Comparison of ENCODE assay signal across 1 cellular context in genomic region chr4:75834095-75834771, GRCh38.
TF ChIP-seq lines count a peak whose summit lies in the region.

No MANE protein-coding gene starts in this region.

TF ChIP-seq in K562, 482 proteins besides CTCF, POLR2A, EP300 and RAD21 (continued from another document and continues in another):
- TF ChIP-seq ZNF639 (CRISPR knock-in tag; conservative IDR thresholded peaks at IDR 0.05 in 1 of 2, IDR thresholded peaks at IDR 0.05 in 1 of 2) (0 out of 4 replicates have a peak, but pooled peaks of 1 of the 2 experiments have one; percentile 47), NCOA6 (IDR thresholded peaks at IDR 0.05) (no peak), SNRNP70 (optimal IDR thresholded peaks at IDR 0.05; ENCODE audit: low read depth, low read length) (no peak), ETV1 (tag; conservative IDR thresholded peaks at IDR 0.05; ENCODE audit: low read depth) (peak; percentile 51; the same call in 1 of the 2 replicates), KDM4B (IDR thresholded peaks at IDR 0.05; ENCODE audit: borderline replicate concordance in 2 of 2, low read depth in 1 of 2) (no peak), RBM25 (IDR thresholded peaks at IDR 0.05; ENCODE audit: low read depth, low read length, severe bottlenecking) (no peak), NELFE (IDR thresholded peaks at IDR 0.05; ENCODE audit: insufficient read depth, insufficient read length) (no peak), TRIM28 (IDR thresholded peaks at IDR 0.05) (no peak), MYC (IDR thresholded peaks at IDR 0.05; ENCODE audit: low read depth, low read length) (no peak), MYC (CRISPR knock-in tag; IDR thresholded peaks at IDR 0.05; ENCODE audit: borderline replicate concordance, low read depth) (no peak), ZNF76 (CRISPR knock-in tag; IDR thresholded peaks at IDR 0.05; ENCODE audit: borderline replicate concordance) (no peak), CBX2 (IDR thresholded peaks at IDR 0.05; ENCODE audit: insufficient read depth, low read length, poor library complexity, severe bottlenecking) (no peak), MTA1 (IDR thresholded peaks at IDR 0.05; ENCODE audit: borderline replicate concordance) (no peak), ZBTB26 (CRISPR knock-in tag; IDR thresholded peaks at IDR 0.05) (no peak), EWSR1 (IDR thresholded peaks at IDR 0.05; ENCODE audit: borderline replicate concordance, low read depth, partially characterized antibody) (no peak), SRSF1 (IDR thresholded peaks at IDR 0.05; ENCODE audit: low read depth, low read length) (no peak), MITF (IDR thresholded peaks at IDR 0.05) (no peak), MED1 (CRISPR knock-in tag; IDR thresholded peaks at IDR 0.05; ENCODE audit: borderline replicate concordance) (no peak), ESRRA (IDR thresholded peaks at IDR 0.05; ENCODE audit: borderline replicate concordance, low read depth) (no peak), ZNF583 (CRISPR knock-in tag; IDR thresholded peaks at IDR 0.05) (0 out of 2 replicates have a peak, but pooled peaks have one; percentile 66), PCBP2 (IDR thresholded peaks at IDR 0.05; ENCODE audit: low read depth, low read length, poor library complexity, severe bottlenecking) (no peak), ZFP30 (CRISPR knock-in tag; IDR thresholded peaks at IDR 0.05; ENCODE audit: borderline replicate concordance) (no peak), MBD2 (IDR thresholded peaks at IDR 0.05; ENCODE audit: borderline replicate concordance, low read depth) (no peak), ATF2 (CRISPR knock-in tag; IDR thresholded peaks at IDR 0.05) (no peak), ZNF445 (CRISPR knock-in tag; IDR thresholded peaks at IDR 0.05; ENCODE audit: low read depth) (no peak), BHLHE40 (IDR thresholded peaks at IDR 0.05; ENCODE audit: low read length) (no peak), ZKSCAN3 (CRISPR knock-in tag; IDR thresholded peaks at IDR 0.05) (no peak)
- TF ChIP-seq, protein P1, sequence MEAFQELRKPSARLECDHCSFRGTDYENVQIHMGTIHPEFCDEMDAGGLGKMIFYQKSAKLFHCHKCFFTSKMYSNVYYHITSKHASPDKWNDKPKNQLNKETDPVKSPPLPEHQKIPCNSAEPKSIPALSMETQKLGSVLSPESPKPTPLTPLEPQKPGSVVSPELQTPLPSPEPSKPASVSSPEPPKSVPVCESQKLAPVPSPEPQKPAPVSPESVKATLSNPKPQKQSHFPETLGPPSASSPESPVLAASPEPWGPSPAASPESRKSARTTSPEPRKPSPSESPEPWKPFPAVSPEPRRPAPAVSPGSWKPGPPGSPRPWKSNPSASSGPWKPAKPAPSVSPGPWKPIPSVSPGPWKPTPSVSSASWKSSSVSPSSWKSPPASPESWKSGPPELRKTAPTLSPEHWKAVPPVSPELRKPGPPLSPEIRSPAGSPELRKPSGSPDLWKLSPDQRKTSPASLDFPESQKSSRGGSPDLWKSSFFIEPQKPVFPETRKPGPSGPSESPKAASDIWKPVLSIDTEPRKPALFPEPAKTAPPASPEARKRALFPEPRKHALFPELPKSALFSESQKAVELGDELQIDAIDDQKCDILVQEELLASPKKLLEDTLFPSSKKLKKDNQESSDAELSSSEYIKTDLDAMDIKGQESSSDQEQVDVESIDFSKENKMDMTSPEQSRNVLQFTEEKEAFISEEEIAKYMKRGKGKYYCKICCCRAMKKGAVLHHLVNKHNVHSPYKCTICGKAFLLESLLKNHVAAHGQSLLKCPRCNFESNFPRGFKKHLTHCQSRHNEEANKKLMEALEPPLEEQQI (IDR thresholded peaks at IDR 0.05): no peak
- TF ChIP-seq, protein P2, sequence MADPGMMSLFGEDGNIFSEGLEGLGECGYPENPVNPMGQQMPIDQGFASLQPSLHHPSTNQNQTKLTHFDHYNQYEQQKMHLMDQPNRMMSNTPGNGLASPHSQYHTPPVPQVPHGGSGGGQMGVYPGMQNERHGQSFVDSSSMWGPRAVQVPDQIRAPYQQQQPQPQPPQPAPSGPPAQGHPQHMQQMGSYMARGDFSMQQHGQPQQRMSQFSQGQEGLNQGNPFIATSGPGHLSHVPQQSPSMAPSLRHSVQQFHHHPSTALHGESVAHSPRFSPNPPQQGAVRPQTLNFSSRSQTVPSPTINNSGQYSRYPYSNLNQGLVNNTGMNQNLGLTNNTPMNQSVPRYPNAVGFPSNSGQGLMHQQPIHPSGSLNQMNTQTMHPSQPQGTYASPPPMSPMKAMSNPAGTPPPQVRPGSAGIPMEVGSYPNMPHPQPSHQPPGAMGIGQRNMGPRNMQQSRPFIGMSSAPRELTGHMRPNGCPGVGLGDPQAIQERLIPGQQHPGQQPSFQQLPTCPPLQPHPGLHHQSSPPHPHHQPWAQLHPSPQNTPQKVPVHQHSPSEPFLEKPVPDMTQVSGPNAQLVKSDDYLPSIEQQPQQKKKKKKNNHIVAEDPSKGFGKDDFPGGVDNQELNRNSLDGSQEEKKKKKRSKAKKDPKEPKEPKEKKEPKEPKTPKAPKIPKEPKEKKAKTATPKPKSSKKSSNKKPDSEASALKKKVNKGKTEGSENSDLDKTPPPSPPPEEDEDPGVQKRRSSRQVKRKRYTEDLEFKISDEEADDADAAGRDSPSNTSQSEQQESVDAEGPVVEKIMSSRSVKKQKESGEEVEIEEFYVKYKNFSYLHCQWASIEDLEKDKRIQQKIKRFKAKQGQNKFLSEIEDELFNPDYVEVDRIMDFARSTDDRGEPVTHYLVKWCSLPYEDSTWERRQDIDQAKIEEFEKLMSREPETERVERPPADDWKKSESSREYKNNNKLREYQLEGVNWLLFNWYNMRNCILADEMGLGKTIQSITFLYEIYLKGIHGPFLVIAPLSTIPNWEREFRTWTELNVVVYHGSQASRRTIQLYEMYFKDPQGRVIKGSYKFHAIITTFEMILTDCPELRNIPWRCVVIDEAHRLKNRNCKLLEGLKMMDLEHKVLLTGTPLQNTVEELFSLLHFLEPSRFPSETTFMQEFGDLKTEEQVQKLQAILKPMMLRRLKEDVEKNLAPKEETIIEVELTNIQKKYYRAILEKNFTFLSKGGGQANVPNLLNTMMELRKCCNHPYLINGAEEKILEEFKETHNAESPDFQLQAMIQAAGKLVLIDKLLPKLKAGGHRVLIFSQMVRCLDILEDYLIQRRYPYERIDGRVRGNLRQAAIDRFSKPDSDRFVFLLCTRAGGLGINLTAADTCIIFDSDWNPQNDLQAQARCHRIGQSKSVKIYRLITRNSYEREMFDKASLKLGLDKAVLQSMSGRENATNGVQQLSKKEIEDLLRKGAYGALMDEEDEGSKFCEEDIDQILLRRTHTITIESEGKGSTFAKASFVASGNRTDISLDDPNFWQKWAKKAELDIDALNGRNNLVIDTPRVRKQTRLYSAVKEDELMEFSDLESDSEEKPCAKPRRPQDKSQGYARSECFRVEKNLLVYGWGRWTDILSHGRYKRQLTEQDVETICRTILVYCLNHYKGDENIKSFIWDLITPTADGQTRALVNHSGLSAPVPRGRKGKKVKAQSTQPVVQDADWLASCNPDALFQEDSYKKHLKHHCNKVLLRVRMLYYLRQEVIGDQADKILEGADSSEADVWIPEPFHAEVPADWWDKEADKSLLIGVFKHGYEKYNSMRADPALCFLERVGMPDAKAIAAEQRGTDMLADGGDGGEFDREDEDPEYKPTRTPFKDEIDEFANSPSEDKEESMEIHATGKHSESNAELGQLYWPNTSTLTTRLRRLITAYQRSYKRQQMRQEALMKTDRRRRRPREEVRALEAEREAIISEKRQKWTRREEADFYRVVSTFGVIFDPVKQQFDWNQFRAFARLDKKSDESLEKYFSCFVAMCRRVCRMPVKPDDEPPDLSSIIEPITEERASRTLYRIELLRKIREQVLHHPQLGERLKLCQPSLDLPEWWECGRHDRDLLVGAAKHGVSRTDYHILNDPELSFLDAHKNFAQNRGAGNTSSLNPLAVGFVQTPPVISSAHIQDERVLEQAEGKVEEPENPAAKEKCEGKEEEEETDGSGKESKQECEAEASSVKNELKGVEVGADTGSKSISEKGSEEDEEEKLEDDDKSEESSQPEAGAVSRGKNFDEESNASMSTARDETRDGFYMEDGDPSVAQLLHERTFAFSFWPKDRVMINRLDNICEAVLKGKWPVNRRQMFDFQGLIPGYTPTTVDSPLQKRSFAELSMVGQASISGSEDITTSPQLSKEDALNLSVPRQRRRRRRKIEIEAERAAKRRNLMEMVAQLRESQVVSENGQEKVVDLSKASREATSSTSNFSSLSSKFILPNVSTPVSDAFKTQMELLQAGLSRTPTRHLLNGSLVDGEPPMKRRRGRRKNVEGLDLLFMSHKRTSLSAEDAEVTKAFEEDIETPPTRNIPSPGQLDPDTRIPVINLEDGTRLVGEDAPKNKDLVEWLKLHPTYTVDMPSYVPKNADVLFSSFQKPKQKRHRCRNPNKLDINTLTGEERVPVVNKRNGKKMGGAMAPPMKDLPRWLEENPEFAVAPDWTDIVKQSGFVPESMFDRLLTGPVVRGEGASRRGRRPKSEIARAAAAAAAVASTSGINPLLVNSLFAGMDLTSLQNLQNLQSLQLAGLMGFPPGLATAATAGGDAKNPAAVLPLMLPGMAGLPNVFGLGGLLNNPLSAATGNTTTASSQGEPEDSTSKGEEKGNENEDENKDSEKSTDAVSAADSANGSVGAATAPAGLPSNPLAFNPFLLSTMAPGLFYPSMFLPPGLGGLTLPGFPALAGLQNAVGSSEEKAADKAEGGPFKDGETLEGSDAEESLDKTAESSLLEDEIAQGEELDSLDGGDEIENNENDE (IDR thresholded peaks at IDR 0.05; ENCODE audit: low read depth, low read length): no peak
- TF ChIP-seq, protein P3, sequence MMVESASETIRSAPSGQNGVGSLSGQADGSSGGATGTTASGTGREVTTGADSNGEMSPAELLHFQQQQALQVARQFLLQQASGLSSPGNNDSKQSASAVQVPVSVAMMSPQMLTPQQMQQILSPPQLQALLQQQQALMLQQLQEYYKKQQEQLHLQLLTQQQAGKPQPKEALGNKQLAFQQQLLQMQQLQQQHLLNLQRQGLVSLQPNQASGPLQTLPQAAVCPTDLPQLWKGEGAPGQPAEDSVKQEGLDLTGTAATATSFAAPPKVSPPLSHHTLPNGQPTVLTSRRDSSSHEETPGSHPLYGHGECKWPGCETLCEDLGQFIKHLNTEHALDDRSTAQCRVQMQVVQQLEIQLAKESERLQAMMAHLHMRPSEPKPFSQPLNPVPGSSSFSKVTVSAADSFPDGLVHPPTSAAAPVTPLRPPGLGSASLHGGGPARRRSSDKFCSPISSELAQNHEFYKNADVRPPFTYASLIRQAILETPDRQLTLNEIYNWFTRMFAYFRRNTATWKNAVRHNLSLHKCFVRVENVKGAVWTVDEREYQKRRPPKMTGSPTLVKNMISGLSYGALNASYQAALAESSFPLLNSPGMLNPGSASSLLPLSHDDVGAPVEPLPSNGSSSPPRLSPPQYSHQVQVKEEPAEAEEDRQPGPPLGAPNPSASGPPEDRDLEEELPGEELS (CRISPR knock-in tag; IDR thresholded peaks at IDR 0.05; ENCODE audit: borderline replicate concordance): no peak
- TF ChIP-seq, protein P4, sequence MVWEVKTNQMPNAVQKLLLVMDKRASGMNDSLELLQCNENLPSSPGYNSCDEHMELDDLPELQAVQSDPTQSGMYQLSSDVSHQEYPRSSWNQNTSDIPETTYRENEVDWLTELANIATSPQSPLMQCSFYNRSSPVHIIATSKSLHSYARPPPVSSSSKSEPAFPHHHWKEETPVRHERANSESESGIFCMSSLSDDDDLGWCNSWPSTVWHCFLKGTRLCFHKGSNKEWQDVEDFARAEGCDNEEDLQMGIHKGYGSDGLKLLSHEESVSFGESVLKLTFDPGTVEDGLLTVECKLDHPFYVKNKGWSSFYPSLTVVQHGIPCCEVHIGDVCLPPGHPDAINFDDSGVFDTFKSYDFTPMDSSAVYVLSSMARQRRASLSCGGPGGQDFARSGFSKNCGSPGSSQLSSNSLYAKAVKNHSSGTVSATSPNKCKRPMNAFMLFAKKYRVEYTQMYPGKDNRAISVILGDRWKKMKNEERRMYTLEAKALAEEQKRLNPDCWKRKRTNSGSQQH (CRISPR knock-in tag; IDR thresholded peaks at IDR 0.05): no peak
- TF ChIP-seq, protein P5, sequence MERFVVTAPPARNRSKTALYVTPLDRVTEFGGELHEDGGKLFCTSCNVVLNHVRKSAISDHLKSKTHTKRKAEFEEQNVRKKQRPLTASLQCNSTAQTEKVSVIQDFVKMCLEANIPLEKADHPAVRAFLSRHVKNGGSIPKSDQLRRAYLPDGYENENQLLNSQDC (CRISPR knock-in tag; IDR thresholded peaks at IDR 0.05): no peak
- TF ChIP-seq, protein P6, sequence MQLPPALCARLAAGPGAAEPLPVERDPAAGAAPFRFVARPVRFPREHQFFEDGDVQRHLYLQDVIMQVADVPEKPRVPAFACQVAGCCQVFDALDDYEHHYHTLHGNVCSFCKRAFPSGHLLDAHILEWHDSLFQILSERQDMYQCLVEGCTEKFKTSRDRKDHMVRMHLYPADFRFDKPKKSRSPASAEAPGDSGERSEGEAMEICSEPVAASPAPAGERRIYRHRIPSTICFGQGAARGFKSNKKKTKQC (CRISPR knock-in tag; IDR thresholded peaks at IDR 0.05): no peak
